In the genomic region with DNA sequence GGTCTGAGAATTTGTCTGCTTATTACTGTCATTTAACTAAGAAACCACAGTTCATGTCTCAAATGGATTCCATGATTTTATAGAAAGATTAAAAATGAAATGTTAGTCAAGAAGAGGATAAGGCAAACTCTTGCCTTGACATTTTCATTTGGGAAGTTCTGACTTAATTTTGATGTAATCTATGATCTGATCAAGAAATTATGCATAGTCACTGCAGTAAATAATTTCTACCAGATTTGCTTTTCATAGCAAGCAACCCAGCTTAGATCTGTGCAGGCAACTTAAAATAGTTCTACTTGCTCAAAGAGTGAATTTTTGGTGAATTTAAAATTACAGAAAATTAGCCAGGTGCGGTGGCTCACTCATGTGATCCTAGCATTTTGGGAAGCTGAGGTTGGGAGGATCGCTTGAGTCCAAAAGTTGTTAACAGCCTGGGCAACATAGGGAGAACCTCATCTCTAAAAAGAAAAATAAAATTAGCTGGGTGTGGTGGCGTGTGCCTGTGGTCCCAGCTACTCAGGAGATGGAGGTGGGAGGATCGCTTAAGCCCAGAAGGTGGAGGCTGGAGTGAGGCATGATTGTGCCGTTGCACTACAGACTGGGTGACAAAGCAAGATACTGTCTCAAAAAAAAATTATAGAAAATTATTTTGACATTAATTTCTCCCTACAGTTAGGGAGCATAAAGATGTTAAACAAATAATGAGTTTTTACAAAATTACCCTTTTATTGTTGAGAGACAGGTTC, we compare ENCODE assay signal across 30 cellular contexts.
"Had no signal": no experiment of that assay in that cellular context is flagged by ENCODE, and none has a peak within 500 bp of the region (broad histone marks: within the 10 kb centered on the region; RNA-seq: fewer than 3 reads in every experiment).

No MANE protein-coding gene starts in this region.

- H3K27me3 ChIP-seq: brain microvascular endothelial cell, dorsolateral prefrontal cortex, gastroesophageal sphincter had no signal

- H3K9me3 ChIP-seq: gastroesophageal sphincter had no signal

- H3K36me3 ChIP-seq: brain microvascular endothelial cell, WERI-Rb-1 had no signal

- FAIRE-seq: astrocyte, bronchial epithelial cell had no signal

- ATAC-seq: activated CD4-positive, CD25-positive, alpha-beta regulatory T cell treated with anti-CD3 and anti-CD28 coated beads, Interleukin-2, amount 50 U/mL, for 24 hours; activated CD8-positive, alpha-beta T cell treated with anti-CD3 and anti-CD28 coated beads for 36 hours; activated T-cell treated with anti-CD3 and anti-CD28 coated beads, Interleukin-2, amount 50 U/mL, for 4 hours; activated T-helper 17 cell treated with anti-CD3 and anti-CD28 coated beads, Interleukin-2, amount 50 U/mL, for 72 hours; esophagus mucosa; gastroesophageal sphincter; T-helper 17 cell had no signal

- H3K27ac ChIP-seq: brain microvascular endothelial cell, coronary artery, WERI-Rb-1 had no signal

- H3K4me3 ChIP-seq: coronary artery, dorsolateral prefrontal cortex, gastroesophageal sphincter had no signal

- DNase-seq: activated B cell treated with CpG ODN at 0.5 μM for 24 hours; activated CD4-positive, alpha-beta T cell treated with anti-CD3 and anti-CD28 coated beads for 48 hours; activated CD4-positive, alpha-beta T cell treated with anti-CD3 and anti-CD28 coated beads, Interleukin-2, amount 50 U/mL, for 1 hour; activated CD4-positive, alpha-beta T cell treated with anti-CD3 and anti-CD28 coated beads, Interleukin-2, amount 50 U/mL, for 48 hours; activated CD8-positive, alpha-beta memory T cell treated with anti-CD3 and anti-CD28 coated beads for 24 hours; activated CD8-positive, alpha-beta T cell treated with anti-CD3 and anti-CD28 coated beads for 36 hours; activated effector memory CD4-positive, alpha-beta T cell treated with Interleukin-2 at 50 U/mL for 16 hours; activated gamma-delta T cell treated with Interleukin-2 at 50 U/mL for 16 hours; activated naive CD4-positive, alpha-beta T cell treated with anti-CD3 and anti-CD28 coated beads, Interleukin-2, amount 50 U/mL, for 16 hours; activated naive CD4-positive, alpha-beta T cell treated with Interleukin-2 at 50 U/mL for 16 hours; activated T-cell treated with anti-CD3 and anti-CD28 coated beads, Interleukin-2, amount 50 U/mL, for 4 hours; amniotic stem cell; anterior cingulate cortex; brain microvascular endothelial cell; dorsolateral prefrontal cortex; effector memory CD4-positive, alpha-beta T cell; endodermal cell; foreskin melanocyte; head of caudate nucleus; T-helper 1 cell; T-helper 17 cell; T1000; WERI-Rb-1 had no signal
